In the genomic region with DNA sequence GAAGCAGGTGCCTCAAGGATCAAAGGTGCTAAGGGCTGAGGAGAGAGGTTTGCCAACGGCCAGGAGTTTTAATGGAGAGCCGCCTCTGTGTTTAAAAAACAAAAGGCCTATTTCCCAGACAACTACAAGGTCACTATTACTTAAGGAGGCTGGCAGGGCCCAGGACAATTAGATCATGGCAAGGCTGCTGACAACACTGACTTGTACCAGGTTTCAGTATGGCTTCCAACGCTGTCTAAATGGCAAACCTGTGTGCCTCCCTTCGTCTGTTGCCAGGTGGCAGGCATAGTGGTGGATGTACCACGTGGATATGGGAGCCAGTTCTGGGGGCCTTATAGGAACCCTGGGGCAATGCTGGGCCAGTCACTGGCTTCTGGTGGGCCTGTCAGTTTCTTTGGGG, we compare ENCODE assay signal across 20 cellular contexts.
"Had no signal": no experiment of that assay in that cellular context is flagged by ENCODE, and none has a peak within 500 bp of the region (broad histone marks: within the 10 kb centered on the region; RNA-seq: fewer than 3 reads in every experiment).

No MANE protein-coding gene starts in this region.

- H3K27me3 ChIP-seq: brain microvascular endothelial cell, neutrophil, testis had no signal

- H3K4me3 ChIP-seq: lung, testis had no signal

- H3K27me3 Mint-ChIP-seq: activated naive CD8-positive, alpha-beta T cell; dendritic cell treated with granulocyte-macrophage colony-stimulating factor and Interleukin-4, amounts not matched to agents 40 ng/mL and 50 ng/mL, for 4 days; naive thymus-derived CD4-positive, alpha-beta T cell; stimulated activated naive CD8-positive, alpha-beta T cell treated with anti-CD3 and anti-CD28 coated beads, Interleukin-15, amount 100 ng/mL, for 72 hours had no signal

- H3K27ac ChIP-seq: brain microvascular endothelial cell, neutrophil, testis had no signal

- H3K9ac ChIP-seq: SK-N-SH had no signal

- H3K4me1 ChIP-seq: testis had no signal

- H3K4me2 ChIP-seq: SK-N-SH had no signal

- H3K27ac Mint-ChIP-seq: activated naive CD8-positive, alpha-beta T cell; dendritic cell treated with granulocyte-macrophage colony-stimulating factor and Interleukin-4, amounts not matched to agents 40 ng/mL and 50 ng/mL, for 4 days; immature natural killer cell; stimulated activated naive CD8-positive, alpha-beta T cell treated with anti-CD3 and anti-CD28 coated beads, Interleukin-15, amount 100 ng/mL, for 72 hours had no signal

- FAIRE-seq: small intestine had no signal

- DNase-seq: activated CD4-positive, alpha-beta T cell treated with anti-CD3 and anti-CD28 coated beads, Interleukin-2, amount 50 U/mL, for 48 hours; activated gamma-delta T cell; amygdala; brain microvascular endothelial cell; cerebellar nuclear complex; effector memory CD4-positive, alpha-beta T cell; immature natural killer cell; posterior cingulate gyrus; right cardiac atrium; SK-N-SH; small intestine; stimulated activated naive CD8-positive, alpha-beta T cell treated with anti-CD3 and anti-CD28 coated beads, Interleukin-15, amount 100 ng/mL, for 72 hours; T-helper 1 cell; testis; WERI-Rb-1 had no signal

- H3K9me3 ChIP-seq: neutrophil, SK-N-SH, testis had no signal

- H3K9me3 Mint-ChIP-seq: dendritic cell treated with granulocyte-macrophage colony-stimulating factor and Interleukin-4, amounts not matched to agents 40 ng/mL and 50 ng/mL, for 4 days; immature natural killer cell; stimulated activated naive CD8-positive, alpha-beta T cell treated with anti-CD3 and anti-CD28 coated beads, Interleukin-15, amount 100 ng/mL, for 72 hours had no signal

- ATAC-seq: naive thymus-derived CD4-positive, alpha-beta T cell; right cardiac atrium; stimulated activated naive CD8-positive, alpha-beta T cell treated with anti-CD3 and anti-CD28 coated beads, Interleukin-15, amount 100 ng/mL, for 72 hours had no signal

- H3K4me3 Mint-ChIP-seq: activated naive CD8-positive, alpha-beta T cell; dendritic cell treated with granulocyte-macrophage colony-stimulating factor and Interleukin-4, amounts not matched to agents 40 ng/mL and 50 ng/mL, for 4 days; immature natural killer cell; naive thymus-derived CD4-positive, alpha-beta T cell; stimulated activated naive CD8-positive, alpha-beta T cell treated with anti-CD3 and anti-CD28 coated beads, Interleukin-15, amount 100 ng/mL, for 72 hours had no signal
